ENCODE assay signal across 1 cellular context in genomic region chr3:72017935-72018334, GRCh38.
TF ChIP-seq lines count a peak whose summit lies in the region.

No MANE protein-coding gene starts in this region.

TF ChIP-seq in K562, 482 proteins besides CTCF, POLR2A, EP300 and RAD21 (continued from another document and continues in another):
- TF ChIP-seq TSHZ1 (CRISPR knock-in tag; IDR thresholded peaks at IDR 0.05), result no peak
- no peak for TF ChIP-seq MLX (CRISPR knock-in tag; conservative IDR thresholded peaks at IDR 0.05)
- TF ChIP-seq ZNF3 (CRISPR knock-in tag; IDR thresholded peaks at IDR 0.05), result no peak
- no peak for TF ChIP-seq BCL6 (CRISPR knock-in tag; IDR thresholded peaks at IDR 0.05)
- no peak for TF ChIP-seq ZNF253 (CRISPR knock-in tag; conservative IDR thresholded peaks at IDR 0.05)
- no peak for TF ChIP-seq USF2 (CRISPR knock-in tag; IDR thresholded peaks at IDR 0.05)
- TF ChIP-seq ZNF24 (IDR thresholded peaks at IDR 0.05), result no peak
- no peak for TF ChIP-seq SNIP1 (IDR thresholded peaks at IDR 0.05; ENCODE audit: low read depth)
- TF ChIP-seq U2AF2 (optimal IDR thresholded peaks at IDR 0.05; ENCODE audit: low read depth, low read length), result no peak
- TF ChIP-seq ZNF239 (CRISPR knock-in tag; IDR thresholded peaks at IDR 0.05), result no peak
- TF ChIP-seq NEUROD1 (IDR thresholded peaks at IDR 0.05; ENCODE audit: borderline replicate concordance, low read depth, low read length, partially characterized antibody), result no peak
- TF ChIP-seq PRMT5 (CRISPR knock-in tag; IDR thresholded peaks at IDR 0.05), result no peak
- TF ChIP-seq ZNF551 (CRISPR knock-in tag; IDR thresholded peaks at IDR 0.05), result no peak
- TF ChIP-seq PHB (CRISPR knock-in tag; IDR thresholded peaks at IDR 0.05), result no peak
- no peak for TF ChIP-seq ZNF318 (IDR thresholded peaks at IDR 0.05; ENCODE audit: borderline replicate concordance in 1 of 2, low read depth in 1 of 2)
- TF ChIP-seq CC2D1A (IDR thresholded peaks at IDR 0.05), result no peak
- no peak for TF ChIP-seq ASH1L (IDR thresholded peaks at IDR 0.05; ENCODE audit: borderline replicate concordance, low read depth, partially characterized antibody)
- no peak for TF ChIP-seq TFAM (CRISPR knock-in tag; conservative IDR thresholded peaks at IDR 0.05)
- no peak for TF ChIP-seq GABPB1 (CRISPR knock-in tag; IDR thresholded peaks at IDR 0.05)
- no peak for TF ChIP-seq PHTF2 (CRISPR knock-in tag; IDR thresholded peaks at IDR 0.05)
- no peak for TF ChIP-seq RBM15 (IDR thresholded peaks at IDR 0.05; ENCODE audit: insufficient read depth, low read length)
- no peak for TF ChIP-seq MEF2A (IDR thresholded peaks at IDR 0.05; ENCODE audit: control insufficient read depth, low read depth, low read length)
- no peak for TF ChIP-seq ZNF407 (IDR thresholded peaks at IDR 0.05; ENCODE audit: low read depth)
- no peak for TF ChIP-seq SLC30A9 (CRISPR knock-in tag; IDR thresholded peaks at IDR 0.05)
- TF ChIP-seq ZNF589 (CRISPR knock-in tag; IDR thresholded peaks at IDR 0.05; ENCODE audit: low read depth), result no peak
- TF ChIP-seq NONO (IDR thresholded peaks at IDR 0.05; ENCODE audit: low read depth in 2 of 2, low read length in 1 of 2), result no peak
- no peak for TF ChIP-seq SMARCA4 (IDR thresholded peaks at IDR 0.05)
- TF ChIP-seq JUND (IDR thresholded peaks at IDR 0.05; ENCODE audit: borderline replicate concordance, low read depth, low read length), result peak; percentile 20; the same call in 1 of the 2 replicates
- no peak for TF ChIP-seq JUND (tag; IDR thresholded peaks at IDR 0.05; ENCODE audit: borderline replicate concordance, low read depth, low read length)
- no peak for TF ChIP-seq ZNF609 (CRISPR knock-in tag; IDR thresholded peaks at IDR 0.05; ENCODE audit: borderline replicate concordance)
- TF ChIP-seq ZNF140 (CRISPR knock-in tag; IDR thresholded peaks at IDR 0.05), result no peak
- TF ChIP-seq SOX6 (IDR thresholded peaks at IDR 0.05), result no peak
